ENCODE assay signal across 27 cellular contexts in the genomic region with DNA sequence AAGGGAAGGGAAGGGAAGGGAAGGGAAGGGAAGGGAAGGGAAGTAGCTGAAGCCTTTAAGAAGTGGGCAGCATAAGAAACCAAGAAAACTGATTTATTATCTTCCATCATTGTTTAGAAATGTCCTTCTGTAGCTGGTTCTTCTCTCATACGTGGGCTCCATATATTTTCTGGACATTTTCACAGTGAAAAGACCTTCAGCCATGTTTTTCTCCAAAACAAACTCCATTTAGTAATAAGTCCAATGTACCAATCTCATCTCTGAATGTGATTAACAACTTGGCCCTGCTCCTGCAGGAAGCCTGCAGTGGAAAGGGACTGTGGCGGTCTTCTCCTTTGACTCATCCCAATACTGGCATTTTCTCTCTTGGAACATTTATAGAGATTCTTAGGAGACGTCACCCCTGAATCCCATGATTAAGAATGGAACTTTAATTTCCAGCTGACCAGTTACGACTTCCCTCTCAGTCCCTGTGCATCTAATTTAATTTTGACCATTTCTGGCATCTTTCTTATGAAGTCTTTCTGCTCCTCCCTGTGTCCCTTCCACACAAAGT.
DNase-seq lines count a peak whose midpoint lies in the region; TF ChIP-seq lines count a peak whose summit lies in the region.
"Had no signal": no experiment of that assay in that cellular context is flagged by ENCODE, and none has a peak within 500 bp of the region (broad histone marks: within the 10 kb centered on the region; RNA-seq: fewer than 3 reads in every experiment).

No MANE protein-coding gene starts in this region.

- H3K9ac ChIP-seq in adipocyte (ENCODE audit: low read length): no peak overlapping the region
- H3K9ac ChIP-seq: BLaER1 treated with 17β-estradiol and CSF1 and Interleukin-3, amounts not matched to agents 10 nM and 100 nM; KMS-11 had no signal

- POLR2A ChIA-PET in RWPE1 (lab: Yijun Ruan, JAX; ENCODE audit: low non-redundant PET): no interaction called here

- DNase-seq in AG08395 (ENCODE audit: low spot score) (peak; percentile 85), HCEC 1CT (peak; percentile 10), adipocyte (ENCODE audit: low read depth) (peak; percentile 44), fibroblast of villous mesenchyme (ENCODE audit: low read depth) (peak; percentile 28), RWPE1 (ENCODE audit: low spot score) (no peak), Ammon's horn (ENCODE audit: low spot score) (no peak), DMS 273 (lab: John Stamatoyannopoulos, UW; ENCODE audit: unreplicated experiment) (no peak), foreskin melanocyte (no peak)
- DNase-seq: 8988T; activated CD4-positive, alpha-beta T cell treated with anti-CD3 and anti-CD28 coated beads for 48 hours; activated T-cell treated with anti-CD3 and anti-CD28 coated beads, Interleukin-2, amount 50 U/mL, for 4 hours; amniotic stem cell; cortex of kidney; heart left ventricle; left colon; NCI-H187; NCI-H2171 treated with DMSO at 0.1 percent for 48 hours; NCI-H526 treated with DMSO at 0.1 percent for 48 hours; RPMI8226; sigmoid colon; stomach; trophoblast cell had no signal

- H3K9me3 ChIP-seq in adipocyte (ENCODE audit: control insufficient read depth, low read length): no peaks in the 10 kb centered on the region
- H3K9me3 ChIP-seq: prostate gland, sigmoid colon, stomach had no signal

- no peaks in the 10 kb centered on the region for H3K27me3 ChIP-seq in adipocyte (replicated peaks; ENCODE audit: control insufficient read depth, insufficient read depth, low read length)
- H3K27me3 ChIP-seq: BLaER1 treated with 17β-estradiol and CSF1 and Interleukin-3, amounts not matched to agents 10 nM and 100 nM; cardiac muscle cell; heart left ventricle; sigmoid colon; stomach had no signal

- peaks cover 16% of the 10 kb centered on the region for H3K4me1 ChIP-seq in adipocyte (ENCODE audit: control insufficient read depth, insufficient read depth, low read length)
- H3K4me1 ChIP-seq: prostate gland, sigmoid colon, stomach had no signal

- no peak for TF ChIP-seq CTCF in fibroblast of villous mesenchyme (IDR thresholded peaks at IDR 0.05; ENCODE audit: insufficient read depth, low read depth, low read length)
- TF ChIP-seq CTCF in RWPE1 (conservative IDR thresholded peaks at IDR 0.05; ENCODE audit: low read depth): no peak

- no peaks in the 10 kb centered on the region for H3K36me3 ChIP-seq in adipocyte (ENCODE audit: control insufficient read depth, insufficient read depth, low read length, severe bottlenecking)
- H3K36me3 ChIP-seq: BLaER1 treated with 17β-estradiol and CSF1 and Interleukin-3, amounts not matched to agents 10 nM and 100 nM; cardiac muscle cell; heart left ventricle; prostate gland; sigmoid colon; stomach had no signal

- H3K27ac ChIP-seq in RWPE1: no peak overlapping the region
- H3K27ac ChIP-seq: BLaER1 treated with 17β-estradiol and CSF1 and Interleukin-3, amounts not matched to agents 10 nM and 100 nM; cardiac muscle cell; KMS-11; prostate gland; sigmoid colon; SK-N-MC; stomach had no signal

- H3K4me3 ChIP-seq in adipocyte (ENCODE audit: low read length): no peak overlapping the region
- H3K4me3 ChIP-seq in fibroblast of villous mesenchyme (ENCODE audit: low read depth, low read length): no peak overlapping the region
- H3K4me3 ChIP-seq: BLaER1 treated with 17β-estradiol and CSF1 and Interleukin-3, amounts not matched to agents 10 nM and 100 nM; cardiac muscle cell; heart left ventricle; prostate gland; sigmoid colon; SK-N-MC; stomach had no signal

- CTCF ChIA-PET in RWPE1 (lab: Yijun Ruan, JAX): no interaction called here

Comparison
In these comparisons a context has a peak if more than half of its experiments do, and no peak if none do; other contexts are left out.
1. DNase-seq: peak in AG08395 (single experiment), HCEC 1CT (single experiment), adipocyte (single experiment) and fibroblast of villous mesenchyme (single experiment); none in RWPE1 (single experiment), Ammon's horn (single experiment), DMS 273 (single experiment) and foreskin melanocyte (single experiment).